Comparison of ENCODE assay signal across 8 cellular contexts in genomic region chr17:45317113-45317820, GRCh38. TPM values are rescaled to one million over a fixed set of nuclear protein-coding genes. Genes with fewer than 3 reads are reported as not detected.
A peak's percentile ranks its signal among the peaks of the same experiment; 100 is the strongest.
DNase-seq lines count a peak whose midpoint lies in the region; ATAC-seq and TF ChIP-seq lines count a peak whose summit lies in the region.

No MANE protein-coding gene starts in this region.

- peak overlapping the region; percentile 81 for H3K4me3 Mint-ChIP-seq in activated CD4-positive, alpha-beta T cell treated with anti-CD3 and anti-CD28 coated beads, Interleukin-2, amount 10 ng/mL, durations not matched to agents 7 days and 5 days

- peaks cover 27% of the 10 kb centered on the region for H3K36me3 Mint-ChIP-seq in activated CD4-positive, alpha-beta T cell treated with anti-CD3 and anti-CD28 coated beads, Interleukin-2, amount 10 ng/mL, durations not matched to agents 7 days and 5 days (ENCODE audit: low read depth)

- ATAC-seq in GM19351 (IDR thresholded peaks at IDR 0.05; ENCODE audit: unreplicated experiment) (peak; percentile 70), HG03520 (IDR thresholded peaks at IDR 0.05; ENCODE audit: unreplicated experiment) (peak; percentile 68)

- TF ChIP-seq CTCF in C4-2B (conservative IDR thresholded peaks at IDR 0.05), result no peak

- peak; percentile 100 for DNase-seq in NCI-H526 treated with DMSO at 0.1 percent for 48 hours (lab: John Stamatoyannopoulos, UW)
- peak; percentile 100 for DNase-seq in activated CD4-positive, alpha-beta T cell treated with anti-CD3 and anti-CD28 coated beads, Interleukin-2, amount 10 ng/mL, durations not matched to agents 7 days and 5 days
- DNase-seq in cortex of kidney (lab: John Stamatoyannopoulos, UW), result peak; percentile 99
- peak; percentile 100 for DNase-seq in left kidney (ENCODE audit: low read depth, low spot score)
- peak; percentile 100 for DNase-seq in stimulated activated CD4-positive, alpha-beta T cell treated with anti-CD3 and anti-CD28 coated beads, Interleukin-1b, Interleukin-23, amount 100 ng/mL, for 48 hours

- peaks cover 73% of the 10 kb centered on the region for H3K4me1 Mint-ChIP-seq in activated CD4-positive, alpha-beta T cell treated with anti-CD3 and anti-CD28 coated beads, Interleukin-2, amount 10 ng/mL, durations not matched to agents 7 days and 5 days

- POLR2A ChIA-PET in activated CD4-positive, alpha-beta T cell treated with anti-CD3 and anti-CD28 coated beads, Interleukin-2, amount 10 ng/mL, durations not matched to agents 7 days and 5 days (lab: Charles Lee), result interaction anchor here (0.6 to 1.2 kb wide), 3 partner anchors 82 to 1144 kb away, joined by 3 to 8 read pairs (median 4); no protein-coding TSS in a partner anchor

- no peaks in the 10 kb centered on the region for H3K9me3 Mint-ChIP-seq in activated CD4-positive, alpha-beta T cell treated with anti-CD3 and anti-CD28 coated beads, Interleukin-2, amount 10 ng/mL, durations not matched to agents 7 days and 5 days

- H3K27me3 Mint-ChIP-seq in activated CD4-positive, alpha-beta T cell treated with anti-CD3 and anti-CD28 coated beads, Interleukin-2, amount 10 ng/mL, durations not matched to agents 7 days and 5 days, result no peaks in the 10 kb centered on the region

- CTCF ChIA-PET in activated CD4-positive, alpha-beta T cell treated with anti-CD3 and anti-CD28 coated beads, Interleukin-2, amount 10 ng/mL, durations not matched to agents 7 days and 5 days (lab: Charles Lee), result interaction anchor here (0.6 to 2.7 kb wide), 21 partner anchors 9 to 815 kb away, joined by 3 to 13 read pairs (median 4); no protein-coding TSS in a partner anchor

- peak overlapping the region; percentile 92 for H3K27ac ChIP-seq in C4-2B

- H3K27ac Mint-ChIP-seq in activated CD4-positive, alpha-beta T cell treated with anti-CD3 and anti-CD28 coated beads, Interleukin-2, amount 10 ng/mL, durations not matched to agents 7 days and 5 days, result peak overlapping the region; percentile 90

RNA-seq across cellular contexts. Expression of gene MAP3K14, which starts 0.4 kb away (rescaled TPM):
- total RNA-seq in activated CD4-positive, alpha-beta T cell treated with anti-CD3 and anti-CD28 coated beads, Interleukin-2, amount 10 ng/mL, durations not matched to agents 7 days and 5 days, result 10 to 100 TPM; 25.8 to 26.0 TPM

RNA-seq across cellular contexts. Expression of gene SPATA32, which starts 55.4 kb away (rescaled TPM):
- total RNA-seq in activated CD4-positive, alpha-beta T cell treated with anti-CD3 and anti-CD28 coated beads, Interleukin-2, amount 10 ng/mL, durations not matched to agents 7 days and 5 days, result under 1 TPM; 0.27 to 0.67 TPM

Comparison
In these comparisons a context has a peak if more than half of its experiments do, and no peak if none do; other contexts are left out.
1. Peak in every context shown above with its lines: DNase-seq, ATAC-seq and H3K27ac ChIP-seq.